ENCODE assay signal across 8 cellular contexts in the genomic region with DNA sequence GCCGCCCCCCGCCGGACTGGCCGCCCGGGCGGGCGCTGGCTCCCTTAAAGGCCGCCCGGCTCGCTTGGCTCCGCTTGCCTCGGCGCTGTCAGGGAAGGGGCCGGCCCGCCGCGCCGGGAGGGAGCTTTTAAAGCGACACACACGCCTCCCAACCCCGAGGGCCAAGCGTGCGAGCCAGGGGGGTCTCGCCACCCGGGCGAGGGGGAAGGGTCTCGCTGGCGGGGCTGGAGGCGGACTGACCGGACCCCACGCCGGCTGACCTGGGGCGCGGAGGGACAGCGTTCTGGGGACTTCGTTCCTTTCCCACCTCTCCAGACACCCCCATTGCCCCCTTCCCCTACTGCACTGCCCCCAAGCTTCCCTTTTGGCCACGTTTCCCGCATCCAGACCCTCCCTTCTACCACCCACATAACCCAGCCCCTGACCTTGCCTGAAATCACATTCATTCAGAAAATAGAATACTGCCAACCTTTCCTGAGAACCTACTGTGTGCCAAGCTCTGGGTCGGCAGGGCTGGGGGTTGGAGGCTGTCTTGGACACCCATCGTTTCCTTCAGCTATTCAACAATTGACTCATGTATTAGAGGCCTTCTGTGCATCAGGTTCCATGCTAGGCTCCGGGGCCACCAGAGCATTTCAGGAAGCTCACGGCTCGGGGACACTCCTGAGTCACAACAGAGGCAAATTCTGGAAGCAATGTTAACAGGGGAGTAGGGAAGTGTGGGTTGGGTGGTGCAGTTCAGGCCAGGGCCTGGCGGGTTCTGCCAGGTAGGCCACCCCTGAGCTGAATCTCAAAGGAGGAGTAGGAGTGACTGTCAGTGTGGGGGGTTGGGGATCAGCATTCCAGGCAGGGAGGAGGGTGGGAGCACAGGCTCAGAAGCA. TPM values are rescaled to one million over a fixed set of nuclear protein-coding genes. Genes with fewer than 3 reads are reported as not detected.
DNase-seq lines count a peak whose midpoint lies in the region; ATAC-seq, FAIRE-seq and TF ChIP-seq lines count a peak whose summit lies in the region.

A gene with protein sequence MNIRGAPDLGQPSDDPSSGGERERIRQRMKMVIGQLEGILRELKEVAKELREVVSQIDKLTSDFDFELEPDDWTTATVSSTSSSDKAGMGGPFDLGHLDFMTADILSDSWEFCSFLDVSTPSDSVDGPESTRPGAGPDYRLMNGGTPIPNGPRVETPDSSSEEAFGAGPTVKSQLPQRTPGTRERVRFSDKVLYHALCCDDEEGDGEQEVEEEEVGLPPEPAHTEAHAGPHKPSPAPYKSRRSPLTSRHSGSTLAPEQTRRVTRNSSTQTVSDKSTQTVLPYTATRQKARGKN (minus strand): TSS at position 102 of the 881 bp plus-strand sequence. CDS start 2,221 bp downstream, outside the sequence.

- no peaks in the 10 kb centered on the region for H3K9me2 ChIP-seq in PC-9 (ENCODE audit: insufficient read depth)

- H3K4me3 ChIP-seq in A549 (peak within 1 kb of the TSS; percentile 50), PC-9 (peak within 1 kb of the TSS; percentile 45; the same call in 1 of the 2 replicates), fibroblast of mammary gland (ENCODE audit: control insufficient read depth, low read depth, low read length) (no peak within 1 kb of the TSS), muscle layer of colon (ENCODE audit: low read depth in 1 of 2, low read length in 2 of 2) (peak within 1 kb of the TSS; percentile 56 to 74)

- no peak for TF ChIP-seq EP300 in A549 (IDR thresholded peaks at IDR 0.05)

- peaks cover 70% of the 10 kb centered on the region for H3K27me3 ChIP-seq in PC-9 (ENCODE audit: insufficient read depth, low read depth)
- peaks cover 0 to 5% of the 10 kb centered on the region in 2 donors for H3K27me3 ChIP-seq in muscle layer of colon (ENCODE audit: control insufficient read depth in 1 of 2, insufficient read depth in 2 of 2, low read length in 2 of 2)

- DNase-seq in A549 (ENCODE audit: low read depth in 1 of 2, low spot score in 1 of 2): peak in 1 of 2 experiments; percentile 19
- DNase-seq in PC-9: no peak
- DNase-seq in fibroblast of mammary gland (ENCODE audit: low read depth): peak; percentile 6
- DNase-seq in activated CD8-positive, alpha-beta memory T cell treated with anti-CD3 and anti-CD28 coated beads, Interleukin-2, amount 50 U/mL, for 48 hours: no peak
- DNase-seq in NCI-H1092 (lab: John Stamatoyannopoulos, UW): no peak
- no peak for DNase-seq in GF-D8 (lab: John Stamatoyannopoulos, UW)

- H3K27ac ChIP-seq in A549 (peak within 1 kb of the TSS; percentile 15 to 86; a peak in 4 of 6 replicates), PC-9 (no peak within 1 kb of the TSS), muscle layer of colon (ENCODE audit: low read depth, low read length) (no peak within 1 kb of the TSS)

- ATAC-seq in A549 (peak; percentile 40 to 59; a peak in 5 of 6 replicates), HG03108 (IDR thresholded peaks at IDR 0.05; ENCODE audit: unreplicated experiment) (no peak)

- no peak for TF ChIP-seq POLR2A in A549 (IDR thresholded peaks at IDR 0.05; ENCODE audit: low read length)

- POLR2A ChIA-PET in A549 (lab: Yijun Ruan, JAX): no interaction called here
- POLR2A ChIA-PET in PC-9 (lab: Charles Lee; ENCODE audit: unreplicated experiment): no interaction called here

- H3F3A ChIP-seq in PC-9 (ENCODE audit: insufficient read depth, low read depth): no peaks in the 10 kb centered on the region

- H3K36me3 ChIP-seq in PC-9 (ENCODE audit: low read depth) (no peaks in the 10 kb centered on the region), muscle layer of colon (ENCODE audit: insufficient read depth, low read length) (no peaks in the 10 kb centered on the region)

- H3K9ac ChIP-seq in muscle layer of colon (ENCODE audit: low read length): no peak within 1 kb of the TSS

- no peak for FAIRE-seq in A549 (lab: Jason Lieb, UNC)

- H3K4me1 ChIP-seq in A549 (peaks cover 4% of the 10 kb centered on the region; the same call in 2 of the 3 replicates), PC-9 (replicated peaks; ENCODE audit: insufficient read depth) (no peaks in the 10 kb centered on the region; the same call in 1 of the 2 replicates), muscle layer of colon (ENCODE audit: insufficient read depth, low read length) (no peaks in the 10 kb centered on the region)

- H4K20me1 ChIP-seq in PC-9 (ENCODE audit: insufficient read depth): no peaks in the 10 kb centered on the region

- peak within 1 kb of the TSS; percentile 89 for H3K4me2 ChIP-seq in A549
- H3K4me2 ChIP-seq in PC-9: peak within 1 kb of the TSS; percentile 62

- TF ChIP-seq RAD21 in A549 (conservative IDR thresholded peaks at IDR 0.05 in 1 of 2, IDR thresholded peaks at IDR 0.05 in 1 of 2): no peak

- no peak for TF ChIP-seq CTCF in A549 (IDR thresholded peaks at IDR 0.05)
- no peak for TF ChIP-seq CTCF in PC-9 (conservative IDR thresholded peaks at IDR 0.05)
- TF ChIP-seq CTCF in fibroblast of mammary gland (conservative IDR thresholded peaks at IDR 0.05; ENCODE audit: control insufficient read depth, insufficient read depth, low read depth, low read length): no peak

- 81% methylated on average over 13 of the region's 44 CpGs for WGBS in A549 (ENCODE audit: missing lambda C conversion rate)

- CTCF ChIA-PET in A549 (lab: Yijun Ruan, JAX): interaction anchor here (0.6 to 1.5 kb wide), 3 partner anchors 11 to 155 kb away, joined by 3 to 4 read pairs (median 3); no protein-coding TSS in a partner anchor
- CTCF ChIA-PET in PC-9 (lab: Charles Lee): interaction anchor here (0.6 to 0.7 kb wide), 3 partner anchors 68 to 521 kb away, joined by 3 to 5 read pairs (median 4); no protein-coding TSS in a partner anchor

- no peaks in the 10 kb centered on the region for H3K79me2 ChIP-seq in PC-9 (ENCODE audit: low read depth)

- BruUV-seq in PC-9 (replicated peaks; lab: Mats Ljungman, UMichigan): no TSS peak

- no peaks in the 10 kb centered on the region for H3K9me3 ChIP-seq in A549
- H3K9me3 ChIP-seq in PC-9 (ENCODE audit: insufficient read depth, low read depth): no peaks in the 10 kb centered on the region
- H3K9me3 ChIP-seq in muscle layer of colon (ENCODE audit: low read length): no peaks in the 10 kb centered on the region

- intact Hi-C loops in PC-9 (cut with micrococcal nuclease; ENCODE audit: unreplicated experiment): no loop called here

- no peak within 1 kb of the TSS for H2AFZ ChIP-seq in PC-9

TF ChIP-seq in A549, 52 proteins besides CTCF, POLR2A, EP300 and RAD21:
- TF ChIP-seq HOXB5 (CRISPR knock-in tag; IDR thresholded peaks at IDR 0.05) (no peak), E2F6 (IDR thresholded peaks at IDR 0.05; ENCODE audit: borderline replicate concordance, low read depth) (no peak), BCL3 (IDR thresholded peaks at IDR 0.05) (no peak), JUN (IDR thresholded peaks at IDR 0.05) (no peak), PBX3 (IDR thresholded peaks at IDR 0.05) (no peak), FOXS1 (CRISPR knock-in tag; IDR thresholded peaks at IDR 0.05) (no peak), MYC (IDR thresholded peaks at IDR 0.05; ENCODE audit: borderline replicate concordance, low read length) (no peak)
- TF ChIP-seq, protein P1, sequence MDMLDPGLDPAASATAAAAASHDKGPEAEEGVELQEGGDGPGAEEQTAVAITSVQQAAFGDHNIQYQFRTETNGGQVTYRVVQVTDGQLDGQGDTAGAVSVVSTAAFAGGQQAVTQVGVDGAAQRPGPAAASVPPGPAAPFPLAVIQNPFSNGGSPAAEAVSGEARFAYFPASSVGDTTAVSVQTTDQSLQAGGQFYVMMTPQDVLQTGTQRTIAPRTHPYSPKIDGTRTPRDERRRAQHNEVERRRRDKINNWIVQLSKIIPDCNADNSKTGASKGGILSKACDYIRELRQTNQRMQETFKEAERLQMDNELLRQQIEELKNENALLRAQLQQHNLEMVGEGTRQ (IDR thresholded peaks at IDR 0.05): no peak

RNA-seq across cellular contexts. Expression of the gene that starts here (rescaled TPM):
- polyA plus RNA-seq in A549 (2011; rRNA removed): 0.48 and 0.54 TPM in 2 replicates
- polyA plus RNA-seq in A549 (2012; cell fraction: cytosol; rRNA removed): 1.7 and 2.4 TPM in 2 replicates
- polyA plus RNA-seq in A549 (2012; cell fraction: nucleus; rRNA removed): 2.2 and 2.3 TPM in 2 replicates
- 0.84 to 1.9 TPM (median 1.1 TPM) in 3 replicates for polyA plus RNA-seq in A549 (2017; fragmentation: RNase III; extraction: RNeasy Plus Mini Kit Qiagen cat#74134 plus additional on column Dnase treatment)
- polyA minus RNA-seq in A549 (2011; rRNA and poly(A)+ RNA removed): 0.45 and 0.78 TPM in 2 replicates
- not detected in 2 replicates for total RNA-seq in PC-9 (2021)

Comparison
In these comparisons a context has a peak if more than half of its experiments do, and no peak if none do; other contexts are left out.
1. H3K27ac ChIP-seq: peak in A549 (2 of 2); none in PC-9 (single experiment) and muscle layer of colon (single experiment).